Comparison of ENCODE assay signal across 35 cellular contexts in the genomic region with DNA sequence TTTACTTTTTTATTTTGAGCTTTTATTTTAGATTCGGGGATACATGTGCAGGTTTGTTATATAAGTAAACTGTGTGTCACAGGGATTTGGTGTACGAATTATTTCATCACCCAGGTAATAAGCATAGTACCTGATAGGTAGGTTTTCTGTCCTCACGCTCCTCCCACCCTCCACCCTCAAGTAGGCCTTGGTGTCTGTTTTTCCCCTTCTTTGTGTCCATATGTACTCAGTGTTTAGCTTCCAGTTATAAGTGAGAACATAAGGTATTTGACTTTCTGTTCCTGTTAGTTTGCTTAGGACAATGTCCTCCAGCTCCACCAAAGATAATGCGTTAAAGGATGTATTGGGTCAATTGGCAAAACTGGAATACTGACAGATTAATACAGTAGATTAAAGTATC. TPM values are rescaled to one million over a fixed set of nuclear protein-coding genes. Genes with fewer than 3 reads are reported as not detected.
"Had no signal": no experiment of that assay in that cellular context is flagged by ENCODE, and none has a peak within 500 bp of the region (broad histone marks: within the 10 kb centered on the region; RNA-seq: fewer than 3 reads in every experiment).

No MANE protein-coding gene starts in this region.

- ATAC-seq: activated CD8-positive, alpha-beta T cell treated with anti-CD3 and anti-CD28 coated beads for 36 hours; activated naive CD4-positive, alpha-beta T cell treated with anti-CD3 and anti-CD28 coated beads, Interleukin-2, amount 50 U/mL, for 72 hours; activated T-cell treated with anti-CD3 and anti-CD28 coated beads, Interleukin-2, amount 50 U/mL, for 4 hours; activated T-cell treated with anti-CD3 and anti-CD28 coated beads, Interleukin-2, amount 50 U/mL, for 72 hours; activated T-helper 17 cell treated with anti-CD3 and anti-CD28 coated beads, Interleukin-2, amount 50 U/mL, for 72 hours; body of pancreas had no signal

- H3K27ac ChIP-seq: adrenal gland, body of pancreas, brain microvascular endothelial cell, breast epithelium, VCaP had no signal

- H3K4me3 ChIP-seq: adrenal gland, body of pancreas, breast epithelium had no signal

- H3K36me3 ChIP-seq: adrenal gland, brain microvascular endothelial cell, breast epithelium had no signal

- H3K4me1 ChIP-seq: adrenal gland, breast epithelium had no signal

- H3K27me3 ChIP-seq: adrenal gland, body of pancreas, brain microvascular endothelial cell, breast epithelium had no signal

- DNase-seq: activated B cell treated with CpG ODN at 0.5 μM for 24 hours; activated CD4-positive, alpha-beta memory T cell treated with anti-CD3 and anti-CD28 coated beads for 36 hours; activated CD4-positive, alpha-beta T cell treated with anti-CD3 and anti-CD28 coated beads for 4 hours; activated CD4-positive, alpha-beta T cell treated with anti-CD3 and anti-CD28 coated beads, Interleukin-2, amount 10 ng/mL, durations not matched to agents 24 days and 14 days; activated CD4-positive, alpha-beta T cell treated with anti-CD3 and anti-CD28 coated beads, Interleukin-2, amount 50 U/mL, for 1 hour; activated CD4-positive, alpha-beta T cell treated with anti-CD3 and anti-CD28 coated beads, Interleukin-2, amount 50 U/mL, for 4 hours; activated CD4-positive, CD25-positive, alpha-beta regulatory T cell treated with anti-CD3 and anti-CD28 coated beads, Interleukin-2, amount 50 U/mL, for 72 hours; activated CD8-positive, alpha-beta memory T cell treated with anti-CD3 and anti-CD28 coated beads, Interleukin-2, amount 50 U/mL, for 4 hours; activated CD8-positive, alpha-beta T cell treated with anti-CD3 and anti-CD28 coated beads for 36 hours; activated effector memory CD4-positive, alpha-beta T cell treated with anti-CD3 and anti-CD28 coated beads, Interleukin-2, amount 50 U/mL, for 16 hours; activated gamma-delta T cell treated with Interleukin-2 at 50 U/mL for 16 hours; activated naive CD4-positive, alpha-beta T cell; activated naive CD4-positive, alpha-beta T cell treated with anti-CD3 and anti-CD28 coated beads for 36 hours; activated naive CD4-positive, alpha-beta T cell treated with anti-CD3 and anti-CD28 coated beads, Interleukin-2, amount 50 U/mL, for 16 hours; activated naive CD8-positive, alpha-beta T cell treated with anti-CD3 and anti-CD28 coated beads for 36 hours; activated T-cell treated with anti-CD3 and anti-CD28 coated beads for 4 hours; activated T-cell treated with anti-CD3 and anti-CD28 coated beads, Interleukin-2, amount 50 U/mL, for 1 hour; activated T-cell treated with anti-CD3 and anti-CD28 coated beads, Interleukin-2, amount 50 U/mL, for 4 hours; activated T-cell treated with anti-CD3 and anti-CD28 coated beads, Interleukin-2, amount 50 U/mL, for 72 hours; adrenal gland; amniotic stem cell; aorta; body of pancreas; brain microvascular endothelial cell; central memory CD4-positive, alpha-beta T cell; T-helper 1 cell; T-helper 2 cell; T-helper 9 cell had no signal

- H3K9me3 ChIP-seq: adrenal gland, body of pancreas, breast epithelium had no signal

RNA-seq across cellular contexts. Expression of a gene that starts 5.8 kb away (rescaled TPM):
- total RNA-seq: activated B cell treated with CpG ODN at 0.5 μM for 24 hours; activated CD4-positive, alpha-beta memory T cell treated with anti-CD3 and anti-CD28 coated beads for 36 hours; activated CD4-positive, alpha-beta T cell treated with anti-CD3 and anti-CD28 coated beads, Interleukin-2, amount 10 ng/mL, durations not matched to agents 24 days and 14 days; activated CD8-positive, alpha-beta memory T cell treated with anti-CD3 and anti-CD28 coated beads for 36 hours; activated CD8-positive, alpha-beta T cell treated with anti-CD3 and anti-CD28 coated beads for 36 hours; activated naive CD4-positive, alpha-beta T cell treated with anti-CD3 and anti-CD28 coated beads for 36 hours; activated naive CD4-positive, alpha-beta T cell treated with anti-CD3 and anti-CD28 coated beads, Interleukin-2, amount 50 U/mL, for 72 hours; activated naive CD8-positive, alpha-beta T cell treated with anti-CD3 and anti-CD28 coated beads for 36 hours; activated T-cell treated with anti-CD3 and anti-CD28 coated beads, Interleukin-2, amount 50 U/mL, for 4 hours; activated T-cell treated with anti-CD3 and anti-CD28 coated beads, Interleukin-2, amount 50 U/mL, for 72 hours; activated T-helper 1 cell treated with anti-CD3 and anti-CD28 coated beads, Interleukin-12 subunit alpha, Interleukin-12 subunit beta, Interleukin-2, Interleukin-4 antibody, amounts not matched to agents 30 ng/mL and 10 ng/mL and 1 ng/mL, durations not matched to agents 14 hours and 24 hours and 36 hours; astrocyte; body of pancreas had no signal

RNA-seq across cellular contexts. Expression of a gene that starts 33.2 kb away (rescaled TPM):
- total RNA-seq: activated B cell treated with CpG ODN at 0.5 μM for 24 hours; activated CD4-positive, alpha-beta memory T cell treated with anti-CD3 and anti-CD28 coated beads for 36 hours; activated CD4-positive, alpha-beta T cell treated with anti-CD3 and anti-CD28 coated beads, Interleukin-2, amount 10 ng/mL, durations not matched to agents 24 days and 14 days; activated CD8-positive, alpha-beta memory T cell treated with anti-CD3 and anti-CD28 coated beads for 36 hours; activated CD8-positive, alpha-beta T cell treated with anti-CD3 and anti-CD28 coated beads for 36 hours; activated naive CD4-positive, alpha-beta T cell treated with anti-CD3 and anti-CD28 coated beads for 36 hours; activated naive CD4-positive, alpha-beta T cell treated with anti-CD3 and anti-CD28 coated beads, Interleukin-2, amount 50 U/mL, for 72 hours; activated naive CD8-positive, alpha-beta T cell treated with anti-CD3 and anti-CD28 coated beads for 36 hours; activated T-cell treated with anti-CD3 and anti-CD28 coated beads, Interleukin-2, amount 50 U/mL, for 4 hours; activated T-cell treated with anti-CD3 and anti-CD28 coated beads, Interleukin-2, amount 50 U/mL, for 72 hours; activated T-helper 1 cell treated with anti-CD3 and anti-CD28 coated beads, Interleukin-12 subunit alpha, Interleukin-12 subunit beta, Interleukin-2, Interleukin-4 antibody, amounts not matched to agents 30 ng/mL and 10 ng/mL and 1 ng/mL, durations not matched to agents 14 hours and 24 hours and 36 hours; activated T-helper 17 cell treated with anti-CD3 and anti-CD28 coated beads, Interleukin-2, amount 50 U/mL, for 72 hours; body of pancreas had no signal

RNA-seq across cellular contexts. Expression of a gene that starts 41.6 kb away (rescaled TPM):
- total RNA-seq: activated B cell treated with CpG ODN at 0.5 μM for 24 hours; activated CD4-positive, alpha-beta memory T cell treated with anti-CD3 and anti-CD28 coated beads for 36 hours; activated CD4-positive, alpha-beta T cell treated with anti-CD3 and anti-CD28 coated beads, Interleukin-2, amount 10 ng/mL, durations not matched to agents 24 days and 14 days; activated CD8-positive, alpha-beta memory T cell treated with anti-CD3 and anti-CD28 coated beads for 36 hours; activated CD8-positive, alpha-beta T cell treated with anti-CD3 and anti-CD28 coated beads for 36 hours; activated naive CD4-positive, alpha-beta T cell treated with anti-CD3 and anti-CD28 coated beads for 36 hours; activated naive CD4-positive, alpha-beta T cell treated with anti-CD3 and anti-CD28 coated beads, Interleukin-2, amount 50 U/mL, for 72 hours; activated naive CD8-positive, alpha-beta T cell treated with anti-CD3 and anti-CD28 coated beads for 36 hours; activated T-cell treated with anti-CD3 and anti-CD28 coated beads, Interleukin-2, amount 50 U/mL, for 4 hours; activated T-cell treated with anti-CD3 and anti-CD28 coated beads, Interleukin-2, amount 50 U/mL, for 72 hours; activated T-helper 1 cell treated with anti-CD3 and anti-CD28 coated beads, Interleukin-12 subunit alpha, Interleukin-12 subunit beta, Interleukin-2, Interleukin-4 antibody, amounts not matched to agents 30 ng/mL and 10 ng/mL and 1 ng/mL, durations not matched to agents 14 hours and 24 hours and 36 hours; activated T-helper 17 cell treated with anti-CD3 and anti-CD28 coated beads, Interleukin-2, amount 50 U/mL, for 72 hours had no signal
